ENCODE assay signal across 8 cellular contexts in the genomic region with DNA sequence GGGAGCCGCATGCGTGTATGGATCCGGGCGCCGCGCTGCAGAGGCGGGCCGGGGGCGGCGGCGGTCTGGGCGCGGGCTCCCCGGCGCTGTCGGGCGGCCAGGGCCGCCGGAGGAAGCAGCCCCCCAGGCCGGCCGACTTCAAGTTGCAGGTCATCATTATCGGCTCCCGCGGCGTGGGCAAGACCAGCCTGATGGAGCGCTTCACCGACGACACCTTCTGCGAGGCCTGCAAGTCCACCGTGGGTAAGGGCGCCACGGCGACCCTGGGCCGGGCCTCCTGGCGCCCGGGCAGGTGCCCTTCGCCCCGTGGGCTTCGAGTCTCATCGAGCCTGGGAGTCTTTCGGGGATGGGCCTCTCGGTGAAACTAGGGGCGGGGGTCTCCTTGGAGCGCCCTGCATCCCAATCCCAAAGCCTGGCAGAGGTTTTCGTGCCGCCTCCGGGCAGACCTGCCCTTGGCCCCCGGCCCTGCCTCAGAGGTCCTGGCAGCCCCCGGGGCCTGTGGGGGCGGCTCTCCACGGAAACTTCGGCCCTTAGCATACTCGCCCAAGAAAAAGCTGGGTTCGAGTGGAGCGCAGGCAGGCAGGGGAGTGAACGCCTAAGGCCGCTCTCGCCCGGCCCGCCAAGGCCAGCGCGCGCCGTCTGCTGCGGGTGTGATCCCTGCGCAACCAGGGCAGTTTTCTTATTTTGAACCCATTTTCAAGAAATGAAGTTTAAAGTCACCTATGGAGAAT. TPM values are rescaled to one million over a fixed set of nuclear protein-coding genes. Genes with fewer than 3 reads are reported as not detected.
DNase-seq lines count a peak whose midpoint lies in the region; ATAC-seq lines count a peak whose summit lies in the region.

No MANE protein-coding gene starts in this region.

- ATAC-seq in activated naive CD8-positive, alpha-beta T cell treated with anti-CD3 and anti-CD28 coated beads, Interleukin-2, amount 10 ng/mL, durations not matched to agents 7 days and 5 days (ENCODE audit: low read depth): peak; percentile 18
- ATAC-seq in GM21786 (IDR thresholded peaks at IDR 0.05; ENCODE audit: unreplicated experiment): no peak

- H3K27ac ChIP-seq in iPS-20b (ENCODE audit: low read length): no peak overlapping the region

- no peaks in the 10 kb centered on the region for H3K9me3 Mint-ChIP-seq in activated naive CD8-positive, alpha-beta T cell treated with anti-CD3 and anti-CD28 coated beads, Interleukin-2, amount 10 ng/mL, durations not matched to agents 7 days and 5 days

- peaks cover 2% of the 10 kb centered on the region for H3K36me3 ChIP-seq in H7 (replicated peaks; ENCODE audit: control insufficient read depth, insufficient read depth, low read length)
- peaks cover 15% of the 10 kb centered on the region for H3K36me3 ChIP-seq in iPS-20b (ENCODE audit: insufficient read depth, low read depth, low read length)

- no peaks in the 10 kb centered on the region for H3K9me3 ChIP-seq in iPS-20b (ENCODE audit: insufficient read depth, low read depth, low read length)

- H3K4me1 ChIP-seq in iPS-20b (ENCODE audit: insufficient read depth, low read length): peaks cover 36% of the 10 kb centered on the region

- H3K4me3 ChIP-seq in H7 (ENCODE audit: insufficient read depth, low read depth, low read length) (peak overlapping the region; percentile 93), iPS-20b (ENCODE audit: low read length) (peak overlapping the region; percentile 86)

- H3K27me3 Mint-ChIP-seq in activated naive CD8-positive, alpha-beta T cell treated with anti-CD3 and anti-CD28 coated beads, Interleukin-2, amount 10 ng/mL, durations not matched to agents 7 days and 5 days: no peaks in the 10 kb centered on the region

- peak; percentile 48 for DNase-seq in ELF-1 (ENCODE audit: low read depth, low spot score)
- peak; percentile 59 for DNase-seq in H7
- peak; percentile 70 for DNase-seq in NCI-H146 (lab: John Stamatoyannopoulos, UW)
- DNase-seq in activated naive CD8-positive, alpha-beta T cell treated with anti-CD3 and anti-CD28 coated beads, Interleukin-2, amount 10 ng/mL, durations not matched to agents 7 days and 5 days: peak; percentile 49
- DNase-seq in stimulated activated CD4-positive, alpha-beta T cell treated with anti-CD3 and anti-CD28 coated beads, Interleukin-15, amount 100 ng/mL, for 24 hours: peak; percentile 32
- DNase-seq in GOT3 (lab: John Stamatoyannopoulos, UW): no peak

- POLR2A ChIA-PET in activated naive CD8-positive, alpha-beta T cell treated with anti-CD3 and anti-CD28 coated beads, Interleukin-2, amount 10 ng/mL, durations not matched to agents 7 days and 5 days (lab: Charles Lee): interaction anchor here (1.0 to 1.2 kb wide), 4 partner anchors 10 to 527 kb away, joined by 3 to 6 read pairs (median 4); a partner anchor contains a TSS

- H3K27ac Mint-ChIP-seq in activated naive CD8-positive, alpha-beta T cell treated with anti-CD3 and anti-CD28 coated beads, Interleukin-2, amount 10 ng/mL, durations not matched to agents 7 days and 5 days: peak overlapping the region; percentile 83

- H3K9ac ChIP-seq in iPS-20b (ENCODE audit: low read depth, low read length): peak overlapping the region; percentile 89

- H3K4me1 Mint-ChIP-seq in activated naive CD8-positive, alpha-beta T cell treated with anti-CD3 and anti-CD28 coated beads, Interleukin-2, amount 10 ng/mL, durations not matched to agents 7 days and 5 days: peaks cover 40% of the 10 kb centered on the region

- H3K4me3 Mint-ChIP-seq in activated naive CD8-positive, alpha-beta T cell treated with anti-CD3 and anti-CD28 coated beads, Interleukin-2, amount 10 ng/mL, durations not matched to agents 7 days and 5 days: peak overlapping the region; percentile 94

- H3K27me3 ChIP-seq in H7 (ENCODE audit: control insufficient read depth, insufficient read depth, low read length) (peaks cover 4% of the 10 kb centered on the region), iPS-20b (ENCODE audit: insufficient read depth, low read length) (peaks cover 19% of the 10 kb centered on the region)

- no peaks in the 10 kb centered on the region for H3K36me3 Mint-ChIP-seq in activated naive CD8-positive, alpha-beta T cell treated with anti-CD3 and anti-CD28 coated beads, Interleukin-2, amount 10 ng/mL, durations not matched to agents 7 days and 5 days

RNA-seq across cellular contexts. Expression of a gene that starts 0.6 kb away (rescaled TPM):
- total RNA-seq in H7 (2014; rRNA removed; shearing (Covaris generic)): 24.0 and 30.4 TPM in 2 replicates
- 10 to 100 TPM; 18.5 to 20.2 TPM for total RNA-seq in activated naive CD8-positive, alpha-beta T cell treated with anti-CD3 and anti-CD28 coated beads, Interleukin-2, amount 10 ng/mL, durations not matched to agents 7 days and 5 days
